ENCODE assay signal across 24 cellular contexts in the genomic region with DNA sequence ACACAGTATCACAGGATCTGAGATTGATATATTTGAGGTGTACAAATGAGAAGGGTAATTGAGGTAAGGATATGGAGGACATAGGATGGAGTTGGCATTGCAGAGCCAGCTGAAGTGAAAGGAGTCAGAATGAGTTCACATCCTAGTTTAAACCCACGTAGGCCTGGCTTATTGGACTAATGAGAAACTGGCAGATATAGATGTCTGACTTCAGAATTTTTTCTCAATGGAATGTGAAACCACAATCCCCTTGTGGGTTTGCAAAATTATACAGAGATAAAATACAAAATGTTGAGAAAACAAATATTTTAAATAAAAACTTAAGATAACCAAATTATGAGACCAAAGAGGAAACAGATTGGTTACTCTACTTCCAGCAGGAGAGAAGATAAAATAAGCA.
A peak's percentile ranks its signal among the peaks of the same experiment; 100 is the strongest.
DNase-seq lines count a peak whose midpoint lies in the region; ATAC-seq and TF ChIP-seq lines count a peak whose summit lies in the region.
"Had no signal": no experiment of that assay in that cellular context is flagged by ENCODE, and none has a peak within 500 bp of the region (broad histone marks: within the 10 kb centered on the region; RNA-seq: fewer than 3 reads in every experiment).

No MANE protein-coding gene starts in this region.

- no peaks in the 10 kb centered on the region for H3K79me2 ChIP-seq in osteoblast (ENCODE audit: insufficient read depth, low read length)

- ATAC-seq in HG03442 (IDR thresholded peaks at IDR 0.05; ENCODE audit: unreplicated experiment), result no peak
- ATAC-seq: effector memory CD8-positive, alpha-beta T cell; esophagus mucosa; lower lobe of right lung; mucosa of descending colon; upper lobe of right lung had no signal

- no peak overlapping the region for H3K4me3 ChIP-seq in choroid plexus epithelial cell (ENCODE audit: low read depth, low read length)
- H3K4me3 ChIP-seq in osteoblast (ENCODE audit: insufficient read depth, low read length), result no peak overlapping the region
- H3K4me3 ChIP-seq: breast epithelium, colonic mucosa, HAP-1, lower lobe of right lung, mucosa of descending colon, upper lobe of right lung had no signal

- no peak overlapping the region for H2AFZ ChIP-seq in osteoblast (ENCODE audit: low read length)

- no peak overlapping the region for H3K4me2 ChIP-seq in osteoblast (ENCODE audit: insufficient read depth, low read length)

- H3K27me3 ChIP-seq in osteoblast (ENCODE audit: insufficient read depth, low read length), result no peaks in the 10 kb centered on the region
- H3K27me3 ChIP-seq: breast epithelium, colonic mucosa, upper lobe of right lung had no signal

- no peaks in the 10 kb centered on the region for H3K9me3 ChIP-seq in osteoblast (ENCODE audit: low read depth, low read length)
- H3K9me3 ChIP-seq: breast epithelium, colonic mucosa, HAP-1, lower lobe of right lung, mucosa of descending colon, upper lobe of right lung had no signal

- H3K4me1 ChIP-seq in osteoblast (ENCODE audit: insufficient read depth, low read length), result no peaks in the 10 kb centered on the region
- H3K4me1 ChIP-seq: breast epithelium, colonic mucosa, lower lobe of right lung, upper lobe of right lung had no signal

- H3K27ac ChIP-seq in osteoblast (ENCODE audit: low read depth, low read length), result no peak overlapping the region
- H3K27ac ChIP-seq: breast epithelium, C4-2B, colonic mucosa, lower lobe of right lung, upper lobe of right lung had no signal

- DNase-seq in EH (ENCODE audit: low read depth) (peak; percentile 1), choroid plexus epithelial cell (ENCODE audit: low read depth) (peak; percentile 61), osteoblast (ENCODE audit: insufficient read length, low spot score, missing footprints) (peak; percentile 18), DMS114 treated with DMSO at 0.1 percent for 48 hours (lab: John Stamatoyannopoulos, UW; ENCODE audit: unreplicated experiment) (no peak), posterior cingulate gyrus (no peak), NCI-H2081 treated with DMSO at 0.1 percent for 48 hours (lab: John Stamatoyannopoulos, UW) (no peak)
- DNase-seq: activated CD4-positive, alpha-beta memory T cell treated with anti-CD3 and anti-CD28 coated beads, Interleukin-2, amount 10 ng/mL, durations not matched to agents 7 days and 5 days; Calu3; colonic mucosa; effector memory CD8-positive, alpha-beta T cell; lower lobe of right lung; mucosa of descending colon; NCI-H1092 treated with DMSO at 0.1 percent for 48 hours; NCI-H2029 treated with DMSO at 0.1 percent for 48 hours; NCI-H345; NCI-H748 treated with DMSO at 0.1 percent for 48 hours; stimulated activated CD8-positive, alpha-beta memory T cell treated with anti-CD3 and anti-CD28 coated beads, Interleukin-4, amount 100 ng/mL, for 48 hours; upper lobe of right lung had no signal

- no peaks in the 10 kb centered on the region for H4K20me1 ChIP-seq in osteoblast (ENCODE audit: insufficient read depth, low read length)

- H3K36me3 ChIP-seq in osteoblast (ENCODE audit: insufficient read depth, low read length), result no peaks in the 10 kb centered on the region
- H3K36me3 ChIP-seq: breast epithelium, colonic mucosa, HAP-1, lower lobe of right lung, upper lobe of right lung had no signal

- intact Hi-C loops in posterior cingulate gyrus (cut with DNase I), result no loop called here

- TF ChIP-seq CTCF in choroid plexus epithelial cell (conservative IDR thresholded peaks at IDR 0.05; ENCODE audit: low read depth, low read length) (no peak), osteoblast (IDR thresholded peaks at IDR 0.05; ENCODE audit: extremely low read depth, low read depth, low read length) (no peak)

TF ChIP-seq in PFSK-1, 5 proteins besides CTCF, POLR2A, EP300 and RAD21:
- TF ChIP-seq POLR2AphosphoS5 (IDR thresholded peaks at IDR 0.05; ENCODE audit: low read depth, low read length), result peak; percentile 40; the same call in 1 of the 2 replicates
- TF ChIP-seq, protein P1, sequence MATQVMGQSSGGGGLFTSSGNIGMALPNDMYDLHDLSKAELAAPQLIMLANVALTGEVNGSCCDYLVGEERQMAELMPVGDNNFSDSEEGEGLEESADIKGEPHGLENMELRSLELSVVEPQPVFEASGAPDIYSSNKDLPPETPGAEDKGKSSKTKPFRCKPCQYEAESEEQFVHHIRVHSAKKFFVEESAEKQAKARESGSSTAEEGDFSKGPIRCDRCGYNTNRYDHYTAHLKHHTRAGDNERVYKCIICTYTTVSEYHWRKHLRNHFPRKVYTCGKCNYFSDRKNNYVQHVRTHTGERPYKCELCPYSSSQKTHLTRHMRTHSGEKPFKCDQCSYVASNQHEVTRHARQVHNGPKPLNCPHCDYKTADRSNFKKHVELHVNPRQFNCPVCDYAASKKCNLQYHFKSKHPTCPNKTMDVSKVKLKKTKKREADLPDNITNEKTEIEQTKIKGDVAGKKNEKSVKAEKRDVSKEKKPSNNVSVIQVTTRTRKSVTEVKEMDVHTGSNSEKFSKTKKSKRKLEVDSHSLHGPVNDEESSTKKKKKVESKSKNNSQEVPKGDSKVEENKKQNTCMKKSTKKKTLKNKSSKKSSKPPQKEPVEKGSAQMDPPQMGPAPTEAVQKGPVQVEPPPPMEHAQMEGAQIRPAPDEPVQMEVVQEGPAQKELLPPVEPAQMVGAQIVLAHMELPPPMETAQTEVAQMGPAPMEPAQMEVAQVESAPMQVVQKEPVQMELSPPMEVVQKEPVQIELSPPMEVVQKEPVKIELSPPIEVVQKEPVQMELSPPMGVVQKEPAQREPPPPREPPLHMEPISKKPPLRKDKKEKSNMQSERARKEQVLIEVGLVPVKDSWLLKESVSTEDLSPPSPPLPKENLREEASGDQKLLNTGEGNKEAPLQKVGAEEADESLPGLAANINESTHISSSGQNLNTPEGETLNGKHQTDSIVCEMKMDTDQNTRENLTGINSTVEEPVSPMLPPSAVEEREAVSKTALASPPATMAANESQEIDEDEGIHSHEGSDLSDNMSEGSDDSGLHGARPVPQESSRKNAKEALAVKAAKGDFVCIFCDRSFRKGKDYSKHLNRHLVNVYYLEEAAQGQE (IDR thresholded peaks at IDR 0.05; ENCODE audit: insufficient read depth in 1 of 2, low read depth in 2 of 2, low read length in 2 of 2), result no peak; a peak in 1 of 4 replicates
- TF ChIP-seq SIN3A (IDR thresholded peaks at IDR 0.05; ENCODE audit: borderline replicate concordance, insufficient read depth, low read length), result no peak
- TF ChIP-seq FOXP2 (optimal IDR thresholded peaks at IDR 0.05; ENCODE audit: borderline replicate concordance, extremely low read depth, extremely low read length, insufficient read depth), result no peak
- TF ChIP-seq TAF1 (IDR thresholded peaks at IDR 0.05; ENCODE audit: borderline replicate concordance, insufficient read depth, low read length), result peak; percentile 24; the same call in 1 of the 2 replicates

Comparison
In these comparisons a context has a peak if more than half of its experiments do, and no peak if none do; other contexts are left out.
1. DNase-seq: peak in EH (single experiment), choroid plexus epithelial cell (single experiment) and osteoblast (single experiment); none in DMS114 treated with DMSO at 0.1 percent for 48 hours (single experiment), posterior cingulate gyrus (0 of 10) and NCI-H2081 treated with DMSO at 0.1 percent for 48 hours (single experiment).